Comparison of ENCODE assay signal across 11 cellular contexts in genomic region chr21:14736162-14736561, GRCh38.
A peak's percentile ranks its signal among the peaks of the same experiment; 100 is the strongest.
DNase-seq lines count a peak whose midpoint lies in the region; ATAC-seq and FAIRE-seq lines count a peak whose summit lies in the region.
"Had no signal": no experiment of that assay in that cellular context is flagged by ENCODE, and none has a peak within 500 bp of the region (broad histone marks: within the 10 kb centered on the region; RNA-seq: fewer than 3 reads in every experiment).

No MANE protein-coding gene starts in this region.

- no peak overlapping the region for H3K4me3 Mint-ChIP-seq in activated T-cell treated with anti-CD3 and anti-CD28 coated beads, Interleukin-2, amount 50 U/mL, for 4 hours

- no peaks in the 10 kb centered on the region for H3K9me3 ChIP-seq in small intestine (ENCODE audit: control insufficient read depth, low read depth)

- no peak overlapping the region for H3K4me3 ChIP-seq in small intestine (ENCODE audit: low read depth in 1 of 2, low read length in 2 of 2)
- H3K4me3 ChIP-seq: skin epidermis had no signal

- DNase-seq in activated T-cell treated with anti-CD3 and anti-CD28 coated beads, Interleukin-2, amount 50 U/mL, for 4 hours = no peak
- DNase-seq in activated T-cell treated with anti-CD3 and anti-CD28 coated beads, Interleukin-2, amount 50 U/mL, for 48 hours = no peak
- DNase-seq in small intestine (peak; percentile 35), NCI-H2081 (lab: John Stamatoyannopoulos, UW) (no peak), NCI-H226 (no peak)
- no peak for DNase-seq in central memory CD4-positive, alpha-beta T cell
- DNase-seq: NCI-H146 had no signal

- WGBS in small intestine, 3 donors = 16 to 66% (median 44%) methylated on average over 2 of the region's 2 CpGs

- H3K36me3 ChIP-seq in small intestine (ENCODE audit: control insufficient read depth in 2 of 2, insufficient read depth in 2 of 2, low read length in 2 of 2) = no peaks in the 10 kb centered on the region

- H3K27me3 Mint-ChIP-seq in activated T-cell treated with anti-CD3 and anti-CD28 coated beads, Interleukin-2, amount 50 U/mL, for 4 hours (ENCODE audit: low read depth) = no peaks in the 10 kb centered on the region

- H3K27me3 ChIP-seq in small intestine (ENCODE audit: control insufficient read depth in 2 of 2, insufficient read depth in 2 of 2, low read length in 2 of 2) = no peaks in the 10 kb centered on the region

- H3K27ac ChIP-seq in small intestine (ENCODE audit: low read depth in 1 of 2, low read length in 1 of 2) = no peak overlapping the region
- H3K27ac ChIP-seq: skin epidermis had no signal

- H3K4me1 ChIP-seq in small intestine (ENCODE audit: control insufficient read depth in 2 of 2, insufficient read depth in 1 of 2, low read depth in 1 of 2, low read length in 1 of 2) = no peaks in the 10 kb centered on the region

- peak; percentile 55 to 61 for ATAC-seq in activated T-cell treated with anti-CD3 and anti-CD28 coated beads, Interleukin-2, amount 50 U/mL, for 4 hours
- peak; percentile 78 for ATAC-seq in GM21576 (IDR thresholded peaks at IDR 0.05; ENCODE audit: unreplicated experiment)
- peak; percentile 76 for ATAC-seq in HG03460 (IDR thresholded peaks at IDR 0.05; ENCODE audit: unreplicated experiment)

- no peaks in the 10 kb centered on the region for H3K36me3 Mint-ChIP-seq in activated T-cell treated with anti-CD3 and anti-CD28 coated beads, Interleukin-2, amount 50 U/mL, for 4 hours (ENCODE audit: insufficient read depth)

- FAIRE-seq in small intestine (lab: Jason Lieb, UNC) = no peak
- FAIRE-seq: colon had no signal

- H3K9me3 Mint-ChIP-seq in activated T-cell treated with anti-CD3 and anti-CD28 coated beads, Interleukin-2, amount 50 U/mL, for 4 hours = no peaks in the 10 kb centered on the region

- peaks cover 27% of the 10 kb centered on the region for H3K4me1 Mint-ChIP-seq in activated T-cell treated with anti-CD3 and anti-CD28 coated beads, Interleukin-2, amount 50 U/mL, for 4 hours (ENCODE audit: low read depth)
